ENCODE assay signal across 8 cellular contexts in the genomic region with DNA sequence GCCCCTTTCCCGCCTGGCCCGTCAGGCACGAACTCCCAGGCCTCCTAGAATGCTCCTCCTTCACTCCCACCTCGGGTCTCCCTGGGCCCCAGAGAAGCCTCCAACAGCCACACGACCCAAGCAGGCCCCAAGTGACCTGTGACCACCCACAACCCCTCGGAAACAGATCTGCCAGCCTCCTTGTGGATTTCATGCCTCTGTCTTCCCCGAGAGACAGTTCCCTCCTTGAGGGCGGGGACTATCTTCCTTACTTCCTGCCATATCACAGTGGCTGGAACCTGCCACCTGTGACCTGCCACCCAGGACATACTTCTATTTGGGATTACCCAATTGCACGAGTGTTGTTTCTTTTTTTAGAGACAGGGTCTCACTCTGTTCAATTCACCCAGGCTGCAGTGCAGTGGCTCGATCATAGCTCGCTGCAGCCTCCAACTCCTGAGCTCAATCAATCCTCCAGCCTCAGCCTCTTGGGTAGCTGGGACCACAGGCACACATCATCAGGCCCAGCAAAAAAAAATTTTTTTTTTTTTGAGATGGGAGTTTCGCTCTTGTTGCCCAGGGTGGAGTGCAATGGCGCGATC. TPM values are rescaled to one million over a fixed set of nuclear protein-coding genes. Genes with fewer than 3 reads are reported as not detected.
A peak's percentile ranks its signal among the peaks of the same experiment; 100 is the strongest.
DNase-seq lines count a peak whose midpoint lies in the region; ATAC-seq and TF ChIP-seq lines count a peak whose summit lies in the region.

No MANE protein-coding gene starts in this region.

- no peaks in the 10 kb centered on the region for H3K79me2 ChIP-seq in H9 (ENCODE audit: insufficient read depth, low read length)

- H3T11ph ChIP-seq in H9 (ENCODE audit: low read length): no peak overlapping the region

- TF ChIP-seq CTCF in CD4-positive, alpha-beta T cell (IDR thresholded peaks at IDR 0.05): no peak
- TF ChIP-seq CTCF in H9 (conservative IDR thresholded peaks at IDR 0.05): no peak

- H3K9me3 Mint-ChIP-seq in CD4-positive, alpha-beta T cell: no peaks in the 10 kb centered on the region
- H3K9me3 Mint-ChIP-seq in activated naive CD8-positive, alpha-beta T cell (ENCODE audit: low read depth): no peaks in the 10 kb centered on the region
- no peaks in the 10 kb centered on the region for H3K9me3 Mint-ChIP-seq in H9

- H2BK20ac ChIP-seq in H9 (ENCODE audit: low read depth, low read length, poor library complexity, severe bottlenecking): no peak overlapping the region

- no peak overlapping the region for H4K8ac ChIP-seq in H9 (replicated peaks; ENCODE audit: insufficient read length, low read depth, low read length)

- no peak for ATAC-seq in CD4-positive, alpha-beta T cell (ENCODE audit: poor library complexity)
- ATAC-seq in HG03439 (IDR thresholded peaks at IDR 0.05; ENCODE audit: unreplicated experiment): no peak

- intact Hi-C loops in CD4-positive, alpha-beta T cell (cut with DNase I, micrococcal nuclease): loop anchor here (2.0 to 10.0 kb wide), 4 partner anchors 27 to 307 kb away; no protein-coding TSS in a partner anchor

- H2AK5ac ChIP-seq in H9 (ENCODE audit: insufficient read length, low read length): no peak overlapping the region

- peak overlapping the region; percentile 91 for H3K4me3 Mint-ChIP-seq in CD4-positive, alpha-beta T cell
- H3K4me3 Mint-ChIP-seq in activated naive CD8-positive, alpha-beta T cell: peak overlapping the region; percentile 82
- H3K4me3 Mint-ChIP-seq in H9: peak overlapping the region in 1 of 2 experiments; percentile 21; a peak in 2 of 5 replicates

- peak overlapping the region; percentile 77 for H3K27ac ChIP-seq in CD4-positive, alpha-beta T cell (ENCODE audit: low read depth, low read length)
- H3K27ac ChIP-seq in muscle layer of colon (ENCODE audit: low read depth, low read length) (peak overlapping the region; percentile 85), H9 (ENCODE audit: insufficient read length, low read depth, low read length) (no peak overlapping the region)

- H3K23ac ChIP-seq in H9 (ENCODE audit: insufficient read length, low read depth, low read length): no peak overlapping the region

- no peaks in the 10 kb centered on the region for H3K27me3 ChIP-seq in CD4-positive, alpha-beta T cell (ENCODE audit: control insufficient read depth, insufficient read depth, low read length)
- H3K27me3 ChIP-seq in H7 (ENCODE audit: control insufficient read depth, insufficient read depth, low read length) (no peaks in the 10 kb centered on the region), muscle layer of colon (ENCODE audit: control insufficient read depth in 1 of 2, insufficient read depth in 2 of 2, low read length in 2 of 2) (no peaks in the 10 kb centered on the region), H9 (ENCODE audit: insufficient read depth, low read length) (no peaks in the 10 kb centered on the region)

- H3K4me1 ChIP-seq in muscle layer of colon (ENCODE audit: insufficient read depth, low read length): peaks cover 17% of the 10 kb centered on the region
- H3K4me1 ChIP-seq in H9 (ENCODE audit: insufficient read depth, low read length): no peaks in the 10 kb centered on the region

- no peaks in the 10 kb centered on the region for H3K27me3 Mint-ChIP-seq in CD4-positive, alpha-beta T cell
- no peaks in the 10 kb centered on the region for H3K27me3 Mint-ChIP-seq in activated naive CD8-positive, alpha-beta T cell
- H3K27me3 Mint-ChIP-seq in H9 (ENCODE audit: low read depth): peaks cover 2% of the 10 kb centered on the region; the same call in 1 of the 2 replicates

- no peak overlapping the region for H2BK12ac ChIP-seq in H9 (ENCODE audit: insufficient read length, low read depth, low read length)

- H2BK5ac ChIP-seq in H9 (ENCODE audit: insufficient read length, low read length): no peak overlapping the region

- no peak overlapping the region for H2AFZ ChIP-seq in H9 (ENCODE audit: low read length)

- no peak overlapping the region for H3K18ac ChIP-seq in H9 (ENCODE audit: insufficient read length, low read depth, low read length)

- peak overlapping the region; percentile 91 for H3K27ac Mint-ChIP-seq in CD4-positive, alpha-beta T cell
- peak overlapping the region; percentile 92 for H3K27ac Mint-ChIP-seq in activated naive CD8-positive, alpha-beta T cell
- peak overlapping the region in 1 of 3 experiments; percentile 47; a peak in 1 of 7 replicates for H3K27ac Mint-ChIP-seq in H9

- peaks cover 25% of the 10 kb centered on the region for H3K4me1 Mint-ChIP-seq in CD4-positive, alpha-beta T cell (ENCODE audit: low read depth)
- peaks cover 27% of the 10 kb centered on the region for H3K4me1 Mint-ChIP-seq in activated naive CD8-positive, alpha-beta T cell (ENCODE audit: low read depth)
- H3K4me1 Mint-ChIP-seq in H9: peaks cover 4% of the 10 kb centered on the region in 2 experiments; a peak in 2 of 4 replicates

- no peak overlapping the region for H2BK15ac ChIP-seq in H9 (ENCODE audit: low read depth, low read length)

- H3K9ac ChIP-seq in muscle layer of colon (ENCODE audit: low read length): no peak overlapping the region
- H3K9ac ChIP-seq in H9 (ENCODE audit: extremely low read depth, insufficient read length, low read length): no peak overlapping the region

- no peaks in the 10 kb centered on the region for H3K9me3 ChIP-seq in CD4-positive, alpha-beta T cell (ENCODE audit: control insufficient read depth, low read length)
- H3K9me3 ChIP-seq in muscle layer of colon (ENCODE audit: low read length) (no peaks in the 10 kb centered on the region), H9 (ENCODE audit: control insufficient read depth, low read depth, low read length) (no peaks in the 10 kb centered on the region)

- WGBS in H9 (ENCODE audit: extremely low coverage, insufficient read length, low lambda C conversion rate): no CpG with 5 or more reads among the region's 14 CpGs

- no peak overlapping the region for H3K4me3 ChIP-seq in H7 (ENCODE audit: insufficient read depth, low read depth, low read length)
- no peak overlapping the region for H3K4me3 ChIP-seq in muscle layer of colon (ENCODE audit: low read depth in 1 of 2, low read length in 2 of 2)

- H4K91ac ChIP-seq in H9 (ENCODE audit: insufficient read length, low read depth, low read length): no peak overlapping the region

- CTCF ChIA-PET in CD4-positive, alpha-beta T cell (lab: Charles Lee): interaction anchor here (0.5 to 1.6 kb wide), 5 partner anchors 24 to 805 kb away, joined by 3 to 8 read pairs (median 4); no protein-coding TSS in a partner anchor

- no peak overlapping the region for H3K4me2 ChIP-seq in H9 (ENCODE audit: insufficient read depth, insufficient read length, low read length)

- H3K36me3 ChIP-seq in H7 (replicated peaks; ENCODE audit: control insufficient read depth, insufficient read depth, low read length) (no peaks in the 10 kb centered on the region; the same call in 1 of the 2 replicates), muscle layer of colon (ENCODE audit: insufficient read depth, low read length) (peaks cover 22% of the 10 kb centered on the region)

- no peak overlapping the region for H3K14ac ChIP-seq in H9 (ENCODE audit: insufficient read depth, low read length)

- H3K23me2 ChIP-seq in H9 (ENCODE audit: insufficient read length, low read depth, low read length, poor library complexity, severe bottlenecking): no peaks in the 10 kb centered on the region

- peaks cover 28% of the 10 kb centered on the region for H3K36me3 Mint-ChIP-seq in CD4-positive, alpha-beta T cell (ENCODE audit: low read depth)
- H3K36me3 Mint-ChIP-seq in activated naive CD8-positive, alpha-beta T cell: peaks cover 3% of the 10 kb centered on the region
- H3K36me3 Mint-ChIP-seq in H9 (ENCODE audit: insufficient read depth in 1 of 3, low read depth in 3 of 3): no peaks in the 10 kb centered on the region

- H3K4ac ChIP-seq in H9 (ENCODE audit: low read depth, low read length): no peak overlapping the region

- no peaks in the 10 kb centered on the region for H3K79me1 ChIP-seq in H9 (ENCODE audit: insufficient read depth, low read depth, low read length, poor library complexity, severe bottlenecking)

- no peak overlapping the region for H3K56ac ChIP-seq in H9 (ENCODE audit: insufficient read length, low read depth, low read length)

- H4K5ac ChIP-seq in H9 (ENCODE audit: insufficient read length, low read depth, low read length): no peak overlapping the region

- no peak overlapping the region for H2BK120ac ChIP-seq in H9 (ENCODE audit: low read depth, low read length, poor library complexity, severe bottlenecking)

- no peaks in the 10 kb centered on the region for H4K20me1 ChIP-seq in H9 (ENCODE audit: control insufficient read depth, insufficient read depth, insufficient read length)

- POLR2A ChIA-PET in CD4-positive, alpha-beta T cell (lab: Charles Lee): interaction anchor here (0.6 to 1.7 kb wide), 14 partner anchors 14 to 824 kb away, joined by 3 to 25 read pairs (median 4); partner anchors contain the start of gene TNRC18

- no peak for DNase-seq in CD4-positive, alpha-beta T cell
- DNase-seq in H7 (peak; percentile 51), H9 (no peak), NCI-H510A treated with DMSO at 0.1 percent for 48 hours (lab: John Stamatoyannopoulos, UW) (no peak), NAMALWA (ENCODE audit: low spot score) (no peak)

RNA-seq across cellular contexts. Expression of gene TNRC18, which starts 25.9 kb away (rescaled TPM):
- 10 to 100 TPM; 69.9 TPM for total RNA-seq in CD4-positive, alpha-beta T cell
- 44.3 and 61.9 TPM in 2 replicates for total RNA-seq in H7 (2014; rRNA removed; shearing (Covaris generic))
- total RNA-seq in H9 (2021): 21.2 and 21.6 TPM in 2 replicates
